ENCODE assay signal across 11 cellular contexts in genomic region chr21:39660191-39660590, GRCh38. TPM values are rescaled to one million over a fixed set of nuclear protein-coding genes. Genes with fewer than 3 reads are reported as not detected.
DNase-seq lines count a peak whose midpoint lies in the region; ATAC-seq, FAIRE-seq and TF ChIP-seq lines count a peak whose summit lies in the region.
"Had no signal": no experiment of that assay in that cellular context is flagged by ENCODE, and none has a peak within 500 bp of the region (broad histone marks: within the 10 kb centered on the region; RNA-seq: fewer than 3 reads in every experiment).

No MANE protein-coding gene starts in this region.

- H3K36me3 Mint-ChIP-seq in chondrocyte (ENCODE audit: low read depth), result peaks cover 2% of the 10 kb centered on the region

- TF ChIP-seq CTCF in chondrocyte (IDR thresholded peaks at IDR 0.05) (no peak), HepG2 (CRISPR knock-in tag; IDR thresholded peaks at IDR 0.05) (no peak), GM13976 (IDR thresholded peaks at IDR 0.05; ENCODE audit: borderline replicate concordance, control extremely low read depth, extremely low read depth, insufficient read depth, missing control alignments) (no peak)

- H3K9ac ChIP-seq in HepG2 (ENCODE audit: insufficient read depth, low read depth, low read length), result no peak overlapping the region

- ATAC-seq in HepG2, result no peak
- no peak for ATAC-seq in GM18520 (IDR thresholded peaks at IDR 0.05; ENCODE audit: unreplicated experiment)
- ATAC-seq: activated naive CD8-positive, alpha-beta T cell treated with anti-CD3 and anti-CD28 coated beads, Interleukin-2, amount 50 U/mL, for 24 hours had no signal

- in situ Hi-C loops in HepG2 (cut with HindIII; ENCODE audit: extremely low pct_ligation_motif_present, low pct_unique_long_range_greater_than_20kb) (no loop called here), GM13976 (cut with MboI; ENCODE audit: low sequenced_read_pairs, unreplicated experiment) (no loop called here)

- peaks cover 9% of the 10 kb centered on the region for H3K4me1 Mint-ChIP-seq in chondrocyte (ENCODE audit: low read depth)
- H3K4me1 Mint-ChIP-seq: activated naive CD8-positive, alpha-beta T cell treated with anti-CD3 and anti-CD28 coated beads, Interleukin-2, amount 50 U/mL, for 24 hours had no signal

- H3K9me3 ChIP-seq in muscle layer of duodenum (ENCODE audit: control insufficient read depth in 1 of 2, low read length in 2 of 2) (no peaks in the 10 kb centered on the region), HepG2 (ENCODE audit: low read length) (no peaks in the 10 kb centered on the region)

- no peak overlapping the region for H2AFZ ChIP-seq in HepG2 (ENCODE audit: low read length)

- no peaks in the 10 kb centered on the region for H3K79me2 ChIP-seq in HepG2 (ENCODE audit: insufficient read depth, low read length)

- no peaks in the 10 kb centered on the region for H4K20me1 ChIP-seq in HepG2 (ENCODE audit: insufficient read depth, low read length)

- no TSS peak for BruUV-seq in HepG2 (replicated peaks; lab: Mats Ljungman, UMichigan)

- H3K27ac Mint-ChIP-seq in chondrocyte (ENCODE audit: unreplicated experiment), result no peak overlapping the region
- H3K27ac Mint-ChIP-seq: activated naive CD8-positive, alpha-beta T cell treated with anti-CD3 and anti-CD28 coated beads, Interleukin-2, amount 50 U/mL, for 24 hours had no signal

- H3K4me3 ChIP-seq in muscle layer of duodenum (ENCODE audit: low read depth in 1 of 2, low read length in 2 of 2), result peak overlapping the region; percentile 17 to 33
- no peak overlapping the region for H3K4me3 ChIP-seq in HepG2 (replicated peaks in 1 of 3; ENCODE audit: insufficient read depth in 1 of 3, low read depth in 2 of 3, low read length in 3 of 3)

- H3K4me2 ChIP-seq in HepG2 (ENCODE audit: low read depth, low read length), result no peak overlapping the region

- CTCF ChIA-PET in HepG2 (lab: Yijun Ruan, JAX; ENCODE audit: low intra/inter-chr PET ratio, low total read pairs), result no interaction called here

- H3K36me3 ChIP-seq in muscle layer of duodenum (ENCODE audit: control insufficient read depth in 1 of 2, insufficient read depth in 2 of 2, low read length in 2 of 2) (no peaks in the 10 kb centered on the region), HepG2 (replicated peaks in 1 of 2; ENCODE audit: control insufficient read depth in 1 of 2, insufficient read depth in 2 of 2, low read length in 2 of 2) (no peaks in the 10 kb centered on the region)

- H3K27ac ChIP-seq in muscle layer of duodenum (ENCODE audit: low read length) (no peak overlapping the region), HepG2 (ENCODE audit: extremely low read length, insufficient read depth, low read length) (no peak overlapping the region)

- no peak for TF ChIP-seq POLR2A in HepG2 (IDR thresholded peaks at IDR 0.05; ENCODE audit: insufficient read depth in 1 of 2, low read depth in 2 of 2, low read length in 2 of 2)

- peak overlapping the region; percentile 34 for H3K4me3 Mint-ChIP-seq in chondrocyte (ENCODE audit: unreplicated experiment)
- H3K4me3 Mint-ChIP-seq: activated naive CD8-positive, alpha-beta T cell treated with anti-CD3 and anti-CD28 coated beads, Interleukin-2, amount 50 U/mL, for 24 hours had no signal

- DNase-seq in DMS153 treated with DMSO at 0.1 percent for 48 hours (lab: John Stamatoyannopoulos, UW; ENCODE audit: unreplicated experiment), result peak; percentile 63
- DNase-seq in NCI-H2029 treated with DMSO at 0.1 percent for 48 hours (lab: John Stamatoyannopoulos, UW), result peak; percentile 95
- DNase-seq in chondrocyte (ENCODE audit: low spot score), result no peak
- DNase-seq in HepG2 (ENCODE audit: low spot score), result no peak
- DNase-seq in GM13976 (ENCODE audit: low spot score), result no peak
- DNase-seq in activated gamma-delta T cell (lab: John Stamatoyannopoulos, UW), result no peak
- DNase-seq: activated naive CD8-positive, alpha-beta T cell treated with anti-CD3 and anti-CD28 coated beads, Interleukin-2, amount 50 U/mL, for 24 hours had no signal

- no peak for FAIRE-seq in HepG2 (lab: Jason Lieb, UNC)
- FAIRE-seq: G401.6 had no signal

- peaks cover 6% of the 10 kb centered on the region for H3K27me3 Mint-ChIP-seq in chondrocyte (ENCODE audit: low read depth)

- peaks cover 10 to 11% of the 10 kb centered on the region in 2 donors for H3K4me1 ChIP-seq in muscle layer of duodenum (ENCODE audit: control insufficient read depth in 1 of 2, insufficient read depth in 2 of 2, low read length in 2 of 2)
- H3K4me1 ChIP-seq in HepG2 (ENCODE audit: insufficient read depth, low read length), result no peaks in the 10 kb centered on the region

- TF ChIP-seq EP300 in HepG2 (IDR thresholded peaks at IDR 0.05; ENCODE audit: low read depth in 2 of 2, low read length in 2 of 2) (no peak), HepG2 (CRISPR knock-in tag; IDR thresholded peaks at IDR 0.05; ENCODE audit: borderline replicate concordance) (no peak)

- POLR2A ChIA-PET in HepG2 (lab: Yijun Ruan, JAX), result no interaction called here

- intact Hi-C loops in HepG2 (cut with micrococcal nuclease; ENCODE audit: unreplicated experiment), result no loop called here

- TF ChIP-seq RAD21 in HepG2 (CRISPR knock-in tag; IDR thresholded peaks at IDR 0.05), result no peak

- H3K9me3 Mint-ChIP-seq in chondrocyte (ENCODE audit: low read depth), result peaks cover 2% of the 10 kb centered on the region
- H3K9me3 Mint-ChIP-seq: activated naive CD8-positive, alpha-beta T cell treated with anti-CD3 and anti-CD28 coated beads, Interleukin-2, amount 50 U/mL, for 24 hours had no signal

- H3K27me3 ChIP-seq in muscle layer of duodenum (ENCODE audit: low read depth, low read length) (no peaks in the 10 kb centered on the region), HepG2 (ENCODE audit: control insufficient read depth in 1 of 2, insufficient read depth in 2 of 2, low read length in 2 of 2) (peaks cover 2 to 5% of the 10 kb centered on the region in 2 experiments; a peak in 2 of 5 replicates)

- under 1% methylated on average over 6 of the region's 7 CpGs for WGBS in HepG2 (ENCODE audit: low lambda C conversion rate)

TF ChIP-seq in HepG2, 621 proteins besides CTCF, POLR2A, EP300 and RAD21:
- TF ChIP-seq FOXA1 (IDR thresholded peaks at IDR 0.05), result no peak
- no peak for TF ChIP-seq FOXA1 (CRISPR knock-in tag; IDR thresholded peaks at IDR 0.05)
- TF ChIP-seq SOX13 (IDR thresholded peaks at IDR 0.05), result no peak
- no peak for TF ChIP-seq SOX13 (CRISPR knock-in tag; conservative IDR thresholded peaks at IDR 0.05 in 1 of 2, IDR thresholded peaks at IDR 0.05 in 1 of 2)

RNA-seq across cellular contexts. Expression of gene B3GALT5, which starts 47.5 kb away (rescaled TPM):
- total RNA-seq in chondrocyte (0.03 to 0.05 TPM in 2 of 3 replicates, not detected in the other), HepG2 (2016; rRNA removed; fragmentation: Illumina TruSeq; extraction: Trizol) (0.02 TPM in 1 of 2 replicates, not detected in the other)
- not detected in 2 replicates for total RNA-seq in HepG2 (2016; cell fraction: cytosol; rRNA removed; fragmentation: Illumina TruSeq; extraction: Trizol; ENCODE audit: low read depth)
- not detected in 2 replicates for total RNA-seq in HepG2 (2016; cell fraction: insoluble cytoplasmic fraction; rRNA removed; fragmentation: Illumina TruSeq; extraction: Trizol)
- not detected in 2 replicates for total RNA-seq in HepG2 (2016; cell fraction: membrane; rRNA removed; fragmentation: Illumina TruSeq; extraction: Trizol)
- total RNA-seq in HepG2 (2016; cell fraction: nucleus; rRNA removed; fragmentation: Illumina TruSeq; extraction: Trizol), result not detected in 2 replicates
- under 0.01 and 0.03 TPM in 2 replicates for polyA plus RNA-seq in HepG2 (2011; rRNA removed)
- 0.03 TPM in 1 of 2 replicates, not detected in the other for polyA plus RNA-seq in HepG2 (2011; cell fraction: cytosol; rRNA removed)
- polyA plus RNA-seq in HepG2 (2011; cell fraction: nucleus; rRNA removed), result 0.05 TPM in 1 of 2 replicates, not detected in the other
- polyA plus RNA-seq in HepG2 (2012), result not detected in 2 replicates
- not detected in 2 replicates for polyA plus RNA-seq in HepG2 (2016; cell fraction: cytosol; fragmentation: Illumina TruSeq; extraction: Trizol; ENCODE audit: low read depth)
- polyA plus RNA-seq in HepG2 (2016; cell fraction: insoluble cytoplasmic fraction; fragmentation: Illumina TruSeq; extraction: Trizol; ENCODE audit: low read depth), result not detected in 2 replicates
- polyA plus RNA-seq in HepG2 (2016; cell fraction: membrane; fragmentation: Illumina TruSeq; extraction: Trizol; ENCODE audit: low read depth), result not detected in 2 replicates
- polyA plus RNA-seq in HepG2 (2016; cell fraction: nucleus; fragmentation: Illumina TruSeq; extraction: Trizol; ENCODE audit: insufficient read depth, low read depth), result not detected in 2 replicates
- 0.06 TPM in 1 of 2 replicates, not detected in the other for polyA minus RNA-seq in HepG2 (2011; rRNA and poly(A)+ RNA removed; ENCODE audit: low replicate concordance)
- polyA minus RNA-seq in HepG2 (2011; cell fraction: cytosol; rRNA and poly(A)+ RNA removed), result not detected in 2 replicates
- not detected in 2 replicates for polyA minus RNA-seq in HepG2 (2011; cell fraction: nucleus; rRNA and poly(A)+ RNA removed)
- total RNA-seq: T-helper 2 cell treated with Interferon-gamma antibody and Interleukin-4, amounts not matched to agents 100 ng/mL and 5 ng/mL, for 36 hours had no signal

Comparison
In these comparisons a context has a peak if more than half of its experiments do, and no peak if none do; other contexts are left out.
1. DNase-seq: peak in DMS153 treated with DMSO at 0.1 percent for 48 hours (single experiment) and NCI-H2029 treated with DMSO at 0.1 percent for 48 hours (single experiment); none in chondrocyte (single experiment), HepG2 (single experiment), GM13976 (single experiment) and activated gamma-delta T cell (single experiment).
2. H3K4me3 ChIP-seq: peak in muscle layer of duodenum (2 of 2); none in HepG2 (0 of 3).